Comparison of ENCODE assay signal across 20 cellular contexts in the genomic region with DNA sequence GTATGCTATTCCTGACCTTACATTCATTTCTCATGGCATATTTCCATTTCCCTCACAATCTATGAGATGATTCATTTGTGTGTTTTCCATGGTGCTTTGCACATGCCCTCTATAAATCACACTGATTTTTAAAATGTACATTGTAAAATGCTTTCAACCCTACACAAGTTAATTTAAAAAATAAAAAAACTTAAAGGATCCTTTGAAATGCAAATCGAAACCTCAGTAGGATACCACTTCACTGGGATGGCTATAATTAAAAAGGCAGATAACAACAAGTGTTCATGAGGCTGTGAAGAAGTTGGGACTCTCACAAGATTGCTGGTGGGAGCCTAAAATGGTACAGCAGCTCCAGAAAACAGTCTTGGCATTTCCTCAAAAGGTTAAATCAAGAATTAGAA.
DNase-seq lines count a peak whose midpoint lies in the region; ATAC-seq, FAIRE-seq and TF ChIP-seq lines count a peak whose summit lies in the region.
"Had no signal": no experiment of that assay in that cellular context is flagged by ENCODE, and none has a peak within 500 bp of the region (broad histone marks: within the 10 kb centered on the region; RNA-seq: fewer than 3 reads in every experiment).

No MANE protein-coding gene starts in this region.

- H3K4ac ChIP-seq in mesendoderm (ENCODE audit: low read depth, low read length) = no peak overlapping the region

- H3K9ac ChIP-seq in mesendoderm (ENCODE audit: low read length) = no peak overlapping the region
- H3K9ac ChIP-seq: parathyroid adenoma had no signal

- no peak overlapping the region for H2BK5ac ChIP-seq in mesendoderm (ENCODE audit: low read length)

- H4K5ac ChIP-seq in mesendoderm (ENCODE audit: low read length) = no peak overlapping the region

- no peak overlapping the region for H3K56ac ChIP-seq in mesendoderm (ENCODE audit: low read length)

- no peak overlapping the region for H3K27ac ChIP-seq in GM23338 (ENCODE audit: low read depth)
- H3K27ac ChIP-seq in mesendoderm (ENCODE audit: low read depth, low read length) = no peak overlapping the region
- H3K27ac ChIP-seq: parathyroid adenoma had no signal

- peak; percentile 12 for DNase-seq in GM23338 (ENCODE audit: low spot score)
- DNase-seq in NCI-H226 = peak; percentile 5
- peak; percentile 15 for DNase-seq in bronchial epithelial cell (ENCODE audit: low read depth)
- DNase-seq in mesendoderm = peak; percentile 41
- DNase-seq in activated gamma-delta T cell treated with Interleukin-2 at 50 U/mL for 16 hours = no peak
- DNase-seq in stimulated activated CD4-positive, alpha-beta T cell treated with anti-CD3 and anti-CD28 coated beads, Interleukin-4, amount 100 ng/mL, for 1 hour = no peak
- DNase-seq: activated CD4-positive, alpha-beta T cell treated with anti-CD3 and anti-CD28 coated beads, Interleukin-2, amount 10 ng/mL, durations not matched to agents 24 days and 14 days; aorta; CD8-positive, alpha-beta T cell; DMS53; KBM-7; left ventricle myocardium superior; NCI-H2171; RPMI8226; stimulated activated CD4-positive, alpha-beta T cell treated with anti-CD3 and anti-CD28 coated beads, Interleukin-2, amount 100 ng/mL, for 48 hours had no signal

- H3K4me3 ChIP-seq in GM23338 (no peak overlapping the region), bronchial epithelial cell (ENCODE audit: low read depth, low read length) (no peak overlapping the region), mesendoderm (ENCODE audit: low read length) (no peak overlapping the region)

- no peak for TF ChIP-seq CTCF in GM23338 (conservative IDR thresholded peaks at IDR 0.05; ENCODE audit: low read depth in 2 of 2)
- no peak for TF ChIP-seq CTCF in bronchial epithelial cell (IDR thresholded peaks at IDR 0.05; ENCODE audit: insufficient read depth, low read length, severe bottlenecking)

- no peak overlapping the region for H4K8ac ChIP-seq in mesendoderm (ENCODE audit: low read depth, low read length)

- H3K27me3 Mint-ChIP-seq in GM23338 (ENCODE audit: insufficient read depth, low read depth, poor library complexity) = no peaks in the 10 kb centered on the region

- H3K79me1 ChIP-seq in mesendoderm (ENCODE audit: low read length) = no peaks in the 10 kb centered on the region

- H3K27me3 ChIP-seq in GM23338 (ENCODE audit: insufficient read depth) = no peaks in the 10 kb centered on the region
- H3K27me3 ChIP-seq in bronchial epithelial cell (ENCODE audit: control insufficient read depth, insufficient read depth, low read length) = no peaks in the 10 kb centered on the region
- H3K27me3 ChIP-seq in mesendoderm (ENCODE audit: insufficient read depth, low read length, poor library complexity) = no peaks in the 10 kb centered on the region

- no peak overlapping the region for H2BK15ac ChIP-seq in mesendoderm (replicated peaks; ENCODE audit: low read depth)

- H3K23ac ChIP-seq in mesendoderm (ENCODE audit: low read length) = no peak overlapping the region

- no peaks in the 10 kb centered on the region for H3K36me3 ChIP-seq in GM23338 (ENCODE audit: insufficient read depth)
- no peaks in the 10 kb centered on the region for H3K36me3 ChIP-seq in bronchial epithelial cell (ENCODE audit: control insufficient read depth, insufficient read depth, low read length)
- H3K36me3 ChIP-seq in mesendoderm (ENCODE audit: control insufficient read depth, insufficient read depth, low read length) = no peaks in the 10 kb centered on the region

- H3K4me2 ChIP-seq in GM23338 (peak overlapping the region; percentile 4; the same call in 1 of the 2 replicates), mesendoderm (ENCODE audit: low read length) (no peak overlapping the region)

- no peak overlapping the region for H3K4me3 Mint-ChIP-seq in GM23338
- H3K4me3 Mint-ChIP-seq: activated CD4-positive, alpha-beta T cell treated with anti-CD3 and anti-CD28 coated beads, Interleukin-2, amount 10 ng/mL, durations not matched to agents 24 days and 14 days; CD8-positive, alpha-beta T cell had no signal

- H3K36me3 Mint-ChIP-seq in GM23338 (ENCODE audit: low read depth) = no peaks in the 10 kb centered on the region; the same call in 2 of the 3 replicates
- H3K36me3 Mint-ChIP-seq: CD8-positive, alpha-beta T cell had no signal

- no peak for FAIRE-seq in bronchial epithelial cell (lab: Jason Lieb, UNC)
- FAIRE-seq: H1, urothelium cell line had no signal

- no peaks in the 10 kb centered on the region; the same call in 2 of the 3 replicates for H3K9me3 Mint-ChIP-seq in GM23338
- H3K9me3 Mint-ChIP-seq: CD8-positive, alpha-beta T cell had no signal

- H2BK120ac ChIP-seq in mesendoderm (ENCODE audit: low read depth, low read length) = no peak overlapping the region

- no peaks in the 10 kb centered on the region for H3K79me2 ChIP-seq in GM23338 (replicated peaks; ENCODE audit: insufficient read depth)
- H3K79me2 ChIP-seq in mesendoderm (ENCODE audit: control insufficient read depth, insufficient read depth, low read length) = no peaks in the 10 kb centered on the region
- H3K79me2 ChIP-seq: parathyroid adenoma had no signal

- no peaks in the 10 kb centered on the region for H3F3A ChIP-seq in GM23338 (replicated peaks; ENCODE audit: low read depth)

- no peaks in the 10 kb centered on the region for H4K20me1 ChIP-seq in GM23338 (replicated peaks; ENCODE audit: insufficient read depth)

- no peak overlapping the region for H3K18ac ChIP-seq in mesendoderm (ENCODE audit: low read length)

- H3K9me2 ChIP-seq in GM23338 (ENCODE audit: insufficient read depth) = no peaks in the 10 kb centered on the region

- WGBS in mesendoderm (ENCODE audit: extremely low coverage, insufficient coverage, low lambda C conversion rate) = no CpG with 5 or more reads among the region's 1 CpG

- H3K4me1 ChIP-seq in GM23338 (ENCODE audit: insufficient read depth) = peaks cover 23% of the 10 kb centered on the region
- peaks cover 3% of the 10 kb centered on the region for H3K4me1 ChIP-seq in mesendoderm (ENCODE audit: control insufficient read depth, low read depth, low read length)
- H3K4me1 ChIP-seq: parathyroid adenoma had no signal

- H3K27ac Mint-ChIP-seq in GM23338 = no peak overlapping the region
- H3K27ac Mint-ChIP-seq: activated CD4-positive, alpha-beta T cell treated with anti-CD3 and anti-CD28 coated beads, Interleukin-2, amount 10 ng/mL, durations not matched to agents 24 days and 14 days; CD8-positive, alpha-beta T cell had no signal

- no peak overlapping the region for H2AK5ac ChIP-seq in mesendoderm (ENCODE audit: low read length)

- no peak overlapping the region for H2AFZ ChIP-seq in GM23338
- H2AFZ ChIP-seq: parathyroid adenoma had no signal

- H3K4me1 Mint-ChIP-seq in GM23338 = peaks cover 20% of the 10 kb centered on the region
- H3K4me1 Mint-ChIP-seq: activated CD4-positive, alpha-beta T cell treated with anti-CD3 and anti-CD28 coated beads, Interleukin-2, amount 10 ng/mL, durations not matched to agents 24 days and 14 days had no signal

- ATAC-seq in GM23338 = no peak
- no peak for ATAC-seq in GM21381 (IDR thresholded peaks at IDR 0.05; ENCODE audit: unreplicated experiment)
- ATAC-seq in GM19035 (IDR thresholded peaks at IDR 0.05; ENCODE audit: unreplicated experiment) = no peak
- ATAC-seq: CD8-positive, alpha-beta T cell; left ventricle myocardium superior had no signal

TF ChIP-seq in GM23338, 12 proteins besides CTCF, POLR2A, EP300 and RAD21:
- TF ChIP-seq NANOG (IDR thresholded peaks at IDR 0.05; ENCODE audit: borderline replicate concordance) (peak; percentile 56; the same call in 1 of the 2 replicates), EZH2 (IDR thresholded peaks at IDR 0.05; ENCODE audit: low read depth, unreplicated experiment) (no peak)

Comparison
In these comparisons a context has a peak if more than half of its experiments do, and no peak if none do; other contexts are left out.
1. DNase-seq: peak in GM23338 (single experiment), NCI-H226 (single experiment), bronchial epithelial cell (single experiment) and mesendoderm (single experiment); none in activated gamma-delta T cell treated with Interleukin-2 at 50 U/mL for 16 hours (single experiment) and stimulated activated CD4-positive, alpha-beta T cell treated with anti-CD3 and anti-CD28 coated beads, Interleukin-4, amount 100 ng/mL, for 1 hour (single experiment).